Comparison of ENCODE assay signal across 21 cellular contexts in genomic region chr4:13821522-13821921, GRCh38.
A peak's percentile ranks its signal among the peaks of the same experiment; 100 is the strongest.
DNase-seq lines count a peak whose midpoint lies in the region; TF ChIP-seq lines count a peak whose summit lies in the region.
"Had no signal": no experiment of that assay in that cellular context is flagged by ENCODE, and none has a peak within 500 bp of the region (broad histone marks: within the 10 kb centered on the region; RNA-seq: fewer than 3 reads in every experiment).

No MANE protein-coding gene starts in this region.

- TF ChIP-seq POLR2A in erythroblast (IDR thresholded peaks at IDR 0.05; ENCODE audit: low read length): no peak

- DNase-seq in NCI-H748 (lab: John Stamatoyannopoulos, UW; ENCODE audit: unreplicated experiment) (peak; percentile 1), NCI-H748 treated with DMSO at 0.1 percent for 48 hours (lab: John Stamatoyannopoulos, UW) (no peak), SW480 (ENCODE audit: low spot score) (peak; percentile 13), iPS DF 4.7 (ENCODE audit: extremely low read depth, low spot score) (peak; percentile 36), CD1c-positive myeloid dendritic cell (ENCODE audit: extremely low spot score) (no peak), DMS 273 treated with DMSO at 0.1 percent for 48 hours (lab: John Stamatoyannopoulos, UW) (no peak), UCSD-AML1 (lab: John Stamatoyannopoulos, UW; ENCODE audit: unreplicated experiment) (no peak), erythroblast (lab: John Stamatoyannopoulos, UW) (no peak)
- DNase-seq: 8988T; activated CD4-positive, alpha-beta T cell treated with anti-CD3 and anti-CD28 coated beads, Interleukin-2, amount 50 U/mL, for 1 hour; activated CD8-positive, alpha-beta memory T cell treated with anti-CD3 and anti-CD28 coated beads, Interleukin-2, amount 50 U/mL, for 4 hours; activated naive CD8-positive, alpha-beta T cell treated with anti-CD3 and anti-CD28 coated beads, Interleukin-2, amount 10 ng/mL, durations not matched to agents 7 days and 5 days; BE2C; Calu3; head of caudate nucleus; Karpas-422; NCI-H1105 treated with DMSO at 0.1 percent for 48 hours; NCI-H2107; NCI-H510A; Right ventricle myocardium superior; stimulated activated CD4-positive, alpha-beta T cell treated with anti-CD3 and anti-CD28 coated beads, Interleukin-4, amount 100 ng/mL, for 1 hour had no signal

Comparison
In these comparisons a context has a peak if more than half of its experiments do, and no peak if none do; other contexts are left out.
1. DNase-seq: peak in NCI-H748 (single experiment), SW480 (single experiment) and iPS DF 4.7 (single experiment); none in NCI-H748 treated with DMSO at 0.1 percent for 48 hours (single experiment), CD1c-positive myeloid dendritic cell (single experiment), DMS 273 treated with DMSO at 0.1 percent for 48 hours (single experiment), UCSD-AML1 (single experiment) and erythroblast (0 of 2).